ENCODE assay signal across 16 cellular contexts in genomic region chr3:60289356-60289935, GRCh38.
DNase-seq lines count a peak whose midpoint lies in the region; TF ChIP-seq lines count a peak whose summit lies in the region.
"Had no signal": no experiment of that assay in that cellular context is flagged by ENCODE, and none has a peak within 500 bp of the region (broad histone marks: within the 10 kb centered on the region; RNA-seq: fewer than 3 reads in every experiment).

No MANE protein-coding gene starts in this region.

- no peaks in the 10 kb centered on the region for H3K36me3 ChIP-seq in mammary epithelial cell (ENCODE audit: insufficient read depth, low read length)
- H3K36me3 ChIP-seq: MG63 had no signal

- no TSS peak for BruUV-seq in mammary epithelial cell (replicated peaks; lab: Mats Ljungman, UMichigan)

- in situ Hi-C loops in mammary epithelial cell (cut with MboI; ENCODE audit: low sequenced_read_pairs in 2 of 2), result no loop called here

- no peaks in the 10 kb centered on the region for H3K79me2 ChIP-seq in mammary epithelial cell (ENCODE audit: insufficient read depth, low read length)

- H3K27ac ChIP-seq in mammary epithelial cell (ENCODE audit: insufficient read depth, low read depth, low read length), result no peak overlapping the region
- H3K27ac ChIP-seq: PC-9 had no signal

- H3K4me2 ChIP-seq in mammary epithelial cell (ENCODE audit: insufficient read depth, low read depth, low read length), result no peak overlapping the region
- H3K4me2 ChIP-seq: PC-9 had no signal

- H4K20me1 ChIP-seq in mammary epithelial cell (ENCODE audit: insufficient read depth, low read length), result no peaks in the 10 kb centered on the region

- H2AFZ ChIP-seq in mammary epithelial cell (ENCODE audit: low read depth, low read length), result no peak overlapping the region
- H2AFZ ChIP-seq: PC-9 had no signal

- peak; percentile 36 for DNase-seq in GM03348 (ENCODE audit: low spot score)
- DNase-seq in astrocyte of the hippocampus (ENCODE audit: low read depth, low spot score), result peak; percentile 52
- DNase-seq in globus pallidus (ENCODE audit: low spot score), result peak; percentile 5
- DNase-seq in retina, result peak; percentile 8
- no peak for DNase-seq in HCEC 1CT
- DNase-seq in cardiac septum (ENCODE audit: low spot score), result no peak
- DNase-seq in DMS 273 treated with DMSO at 0.1 percent for 48 hours (lab: John Stamatoyannopoulos, UW), result no peak
- DNase-seq in mammary epithelial cell, result no peak
- DNase-seq: C1 segment of cervical spinal cord, DND-41, HFFc6, MG63, NCI-H1092 treated with DMSO at 0.1 percent for 48 hours, NCI-H2081 treated with DMSO at 0.1 percent for 48 hours, NCI-H510A treated with DMSO at 0.1 percent for 48 hours, PC-9 had no signal

- H3K9me3 ChIP-seq in mammary epithelial cell (replicated peaks; ENCODE audit: insufficient read depth, low read length), result no peaks in the 10 kb centered on the region
- H3K9me3 ChIP-seq: MG63 had no signal

- no peak overlapping the region for H3K4me3 ChIP-seq in mammary epithelial cell (replicated peaks in 1 of 3; ENCODE audit: insufficient read depth in 1 of 3, low read depth in 2 of 3, low read length in 3 of 3)
- H3K4me3 ChIP-seq: MG63, PC-9 had no signal

- H3K27me3 ChIP-seq in mammary epithelial cell (ENCODE audit: insufficient read depth, low read length), result no peaks in the 10 kb centered on the region
- H3K27me3 ChIP-seq: MG63 had no signal

- CTCF ChIA-PET in mammary epithelial cell (lab: Charles Lee; ENCODE audit: low non-redundant PET), result no interaction called here

- intact Hi-C loops in cardiac septum (cut with DNase I) (no loop called here), mammary epithelial cell (cut with micrococcal nuclease) (no loop called here)

- no peak for TF ChIP-seq CTCF in mammary epithelial cell (conservative IDR thresholded peaks at IDR 0.05 in 1 of 2, IDR thresholded peaks at IDR 0.05 in 1 of 2; ENCODE audit: extremely low read depth in 1 of 2, insufficient read depth in 1 of 2, low read depth in 1 of 2, low read length in 2 of 2)

- no peaks in the 10 kb centered on the region for H3K4me1 ChIP-seq in mammary epithelial cell (ENCODE audit: insufficient read depth, low read length)

- WGBS in mammary epithelial cell (ENCODE audit: low coverage, missing lambda C conversion rate), result 53% methylated on average over 6 of the region's 6 CpGs

- H3K9ac ChIP-seq in mammary epithelial cell (ENCODE audit: insufficient read depth, low read length), result no peak overlapping the region

- dilution Hi-C loops in mammary epithelial cell (cut with HindIII; ENCODE audit: low sequenced_read_pairs), result no loop called here

Comparison
In these comparisons a context has a peak if more than half of its experiments do, and no peak if none do; other contexts are left out.
1. DNase-seq: peak in GM03348 (single experiment), astrocyte of the hippocampus (single experiment), globus pallidus (single experiment) and retina (single experiment); none in HCEC 1CT (single experiment), cardiac septum (single experiment), DMS 273 treated with DMSO at 0.1 percent for 48 hours (single experiment) and mammary epithelial cell (single experiment).